9 cellular contexts compared by ENCODE assay signal in the genomic region with DNA sequence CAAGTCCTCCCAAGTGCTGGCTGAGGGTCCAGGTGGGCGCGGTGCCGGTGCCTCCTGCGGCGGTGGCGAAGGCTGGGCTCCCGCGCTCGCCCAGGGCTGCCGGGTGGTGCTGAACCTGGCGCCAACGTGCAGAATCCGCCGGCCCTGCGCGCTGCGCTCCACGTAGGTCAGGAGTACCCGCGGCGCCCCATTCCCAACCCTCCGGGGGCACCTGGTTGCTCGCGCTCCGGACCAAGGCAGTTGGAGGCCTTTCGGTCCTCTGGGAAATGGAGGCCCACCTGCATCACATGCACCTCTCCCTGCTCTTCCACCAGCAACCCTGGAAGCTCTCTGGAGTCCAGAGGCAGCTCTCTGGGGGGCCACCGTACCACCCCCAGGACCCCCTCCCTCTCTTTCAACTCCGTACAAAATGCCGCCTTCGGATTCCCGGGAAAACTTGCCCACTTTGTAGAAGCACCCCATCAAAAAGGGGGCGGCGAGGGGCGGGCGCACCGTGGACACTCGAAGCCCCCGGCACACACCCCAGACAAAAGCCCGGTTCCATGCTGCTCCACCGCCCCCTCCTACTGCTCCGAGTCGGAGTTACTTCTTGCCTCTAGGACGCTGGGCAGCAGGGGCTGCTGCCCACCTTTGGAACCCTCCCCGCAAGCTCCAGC. TPM values are rescaled to one million over a fixed set of nuclear protein-coding genes. Genes with fewer than 3 reads are reported as not detected.
DNase-seq lines count a peak whose midpoint lies in the region; ATAC-seq, FAIRE-seq and TF ChIP-seq lines count a peak whose summit lies in the region.
"Had no signal": no experiment of that assay in that cellular context is flagged by ENCODE, and none has a peak within 500 bp of the region (broad histone marks: within the 10 kb centered on the region; RNA-seq: fewer than 3 reads in every experiment).

No MANE protein-coding gene starts in this region.

- H2AFZ ChIP-seq in HepG2 (ENCODE audit: low read length), result no peak overlapping the region

- H4K20me1 ChIP-seq in HepG2 (ENCODE audit: insufficient read depth, low read length), result no peaks in the 10 kb centered on the region

- POLR2A ChIA-PET in BJ (lab: Charles Lee) (no interaction called here), HepG2 (lab: Yijun Ruan, JAX) (no interaction called here)

- TF ChIP-seq POLR2A in HepG2 (IDR thresholded peaks at IDR 0.05; ENCODE audit: insufficient read depth in 1 of 2, low read depth in 2 of 2, low read length in 2 of 2), result no peak
- no peak for TF ChIP-seq POLR2A in transverse colon (IDR thresholded peaks at IDR 0.05)

- 0 out of 2 replicates have a peak, but pooled peaks cover 7% of the 10 kb centered on the region for H3K4me1 ChIP-seq in HepG2 (ENCODE audit: insufficient read depth, low read length)
- H3K4me1 ChIP-seq in transverse colon, result peaks cover 0 to 19% (median 14%) of the 10 kb centered on the region in 4 donors

- FAIRE-seq in HepG2 (lab: Jason Lieb, UNC), result no peak

- WGBS in HepG2 (ENCODE audit: low lambda C conversion rate), result 6% methylated on average over 23 of the region's 44 CpGs
- WGBS in transverse colon (ENCODE audit: low coverage in 1 of 2), 2 donors, result 2% methylated on average over 34 of the region's 44 CpGs; no CpG with 5 or more reads in 1 of the 2 donors

- H3K36me3 ChIP-seq in BJ (ENCODE audit: control insufficient read depth, insufficient read depth, low read length) (no peaks in the 10 kb centered on the region), HepG2 (replicated peaks in 1 of 2; ENCODE audit: control insufficient read depth in 1 of 2, insufficient read depth in 2 of 2, low read length in 2 of 2) (no peaks in the 10 kb centered on the region), transverse colon (no peaks in the 10 kb centered on the region)

- intact Hi-C loops in HepG2 (cut with micrococcal nuclease; ENCODE audit: unreplicated experiment) (no loop called here), transverse colon (cut with DNase I; ENCODE audit: low total_unique reads) (loop anchor here (5.0 kb wide), 1 partner anchor 812 kb away; no protein-coding TSS in a partner anchor)

- H3K27ac ChIP-seq in HepG2 (ENCODE audit: extremely low read length, insufficient read depth, low read length) (no peak overlapping the region), transverse colon (peak overlapping the region; percentile 17 to 67 (median 64))

- no peak for TF ChIP-seq RAD21 in HepG2 (CRISPR knock-in tag; IDR thresholded peaks at IDR 0.05)

- no peak overlapping the region for H3K9ac ChIP-seq in HepG2 (ENCODE audit: insufficient read depth, low read depth, low read length)

- TF ChIP-seq EP300 in HepG2 (IDR thresholded peaks at IDR 0.05; ENCODE audit: low read depth in 2 of 2, low read length in 2 of 2), result no peak
- no peak for TF ChIP-seq EP300 in HepG2 (CRISPR knock-in tag; IDR thresholded peaks at IDR 0.05; ENCODE audit: borderline replicate concordance)
- TF ChIP-seq EP300 in transverse colon (IDR thresholded peaks at IDR 0.05; ENCODE audit: low read depth), result no peak

- H3K27me3 ChIP-seq in BJ (ENCODE audit: control insufficient read depth, insufficient read depth, low read length) (peaks cover 12% of the 10 kb centered on the region), HepG2 (ENCODE audit: control insufficient read depth in 1 of 2, insufficient read depth in 2 of 2, low read length in 2 of 2) (peaks cover 3 to 45% of the 10 kb centered on the region in 2 experiments; a peak in 3 of 5 replicates), transverse colon (peaks cover 23% of the 10 kb centered on the region)

- DNase-seq in BJ (ENCODE audit: low read depth) (no peak), GM20000 (ENCODE audit: low spot score) (peak; percentile 62), NCI-H2171 treated with DMSO at 0.1 percent for 48 hours (lab: John Stamatoyannopoulos, UW) (peak; percentile 37), cerebellar cortex (ENCODE audit: low spot score) (peak; percentile 50), HepG2 (ENCODE audit: low spot score) (no peak), transverse colon (peak; percentile 49), midbrain (lab: John Stamatoyannopoulos, UW) (no peak)

- no peaks in the 10 kb centered on the region for H3K9me3 ChIP-seq in HepG2 (ENCODE audit: low read length)
- H3K9me3 ChIP-seq in transverse colon, result no peaks in the 10 kb centered on the region

- H3K4me2 ChIP-seq in HepG2 (ENCODE audit: low read depth, low read length), result peak overlapping the region; percentile 77

- H3K79me2 ChIP-seq in HepG2 (ENCODE audit: insufficient read depth, low read length), result no peaks in the 10 kb centered on the region

- CTCF ChIA-PET in BJ (lab: Yijun Ruan, JAX), result interaction anchor here (0.6 to 1.4 kb wide), 2 partner anchors 9 to 18 kb away, joined by 3 to 5 read pairs; no protein-coding TSS in a partner anchor
- CTCF ChIA-PET in HepG2 (lab: Yijun Ruan, JAX; ENCODE audit: low intra/inter-chr PET ratio, low total read pairs), result no interaction called here

- H3K4me3 ChIP-seq in BJ (ENCODE audit: low read depth, low read length), result peak overlapping the region; percentile 38
- H3K4me3 ChIP-seq in HepG2 (replicated peaks in 1 of 3; ENCODE audit: insufficient read depth in 1 of 3, low read depth in 2 of 3, low read length in 3 of 3), result peak overlapping the region; percentile 45 to 69 (median 63); a peak in 5 of 6 replicates
- peak overlapping the region; percentile 50 to 93 (median 63) for H3K4me3 ChIP-seq in transverse colon

- BruUV-seq in HepG2 (replicated peaks; lab: Mats Ljungman, UMichigan), result no TSS peak

- peak; percentile 68 for ATAC-seq in HepG2
- ATAC-seq in GM21381 (IDR thresholded peaks at IDR 0.05; ENCODE audit: unreplicated experiment), result no peak

- in situ Hi-C loops in HepG2 (cut with HindIII; ENCODE audit: extremely low pct_ligation_motif_present, low pct_unique_long_range_greater_than_20kb) (no loop called here), transverse colon (cut with MboI; ENCODE audit: low pct_ligation_motif_present in 1 of 4, low pct_unique_long_range_greater_than_20kb in 1 of 4, low sequenced_read_pairs in 3 of 4) (no loop called here)

- TF ChIP-seq CTCF in BJ (IDR thresholded peaks at IDR 0.05; ENCODE audit: insufficient read depth, low read depth, low read length), result no peak
- TF ChIP-seq CTCF in GM20000 (IDR thresholded peaks at IDR 0.05; ENCODE audit: extremely low read depth, missing control alignments), result no peak
- TF ChIP-seq CTCF in HepG2 (CRISPR knock-in tag; IDR thresholded peaks at IDR 0.05), result no peak
- no peak for TF ChIP-seq CTCF in transverse colon (IDR thresholded peaks at IDR 0.05)

RNA-seq across cellular contexts. Expression of gene SLC16A9, which starts 0.7 kb away (rescaled TPM):
- 0.05 TPM in 2 replicates for polyA plus RNA-seq in BJ (2011; rRNA removed)
- 0.05 TPM in 1 of 2 replicates, not detected in the other for polyA minus RNA-seq in BJ (2011; rRNA and poly(A)+ RNA removed)
- 0.07 and 0.09 TPM in 2 replicates for total RNA-seq in HepG2 (2016; rRNA removed; fragmentation: Illumina TruSeq; extraction: Trizol)
- total RNA-seq in HepG2 (2016; cell fraction: cytosol; rRNA removed; fragmentation: Illumina TruSeq; extraction: Trizol; ENCODE audit: low read depth), result not detected in 2 replicates
- 0.04 and 0.09 TPM in 2 replicates for total RNA-seq in HepG2 (2016; cell fraction: insoluble cytoplasmic fraction; rRNA removed; fragmentation: Illumina TruSeq; extraction: Trizol)
- not detected in 2 replicates for total RNA-seq in HepG2 (2016; cell fraction: membrane; rRNA removed; fragmentation: Illumina TruSeq; extraction: Trizol)
- 0.09 TPM in 1 of 2 replicates, not detected in the other for total RNA-seq in HepG2 (2016; cell fraction: nucleus; rRNA removed; fragmentation: Illumina TruSeq; extraction: Trizol)
- 0.01 and 0.08 TPM in 2 replicates for polyA plus RNA-seq in HepG2 (2011; rRNA removed)
- polyA plus RNA-seq in HepG2 (2011; cell fraction: cytosol; rRNA removed), result 0.01 and 0.06 TPM in 2 replicates
- polyA plus RNA-seq in HepG2 (2011; cell fraction: nucleus; rRNA removed), result 0.09 TPM in 1 of 2 replicates, not detected in the other
- polyA plus RNA-seq in HepG2 (2012), result 0.04 TPM in 1 of 2 replicates, not detected in the other
- polyA plus RNA-seq in HepG2 (2016; cell fraction: cytosol; fragmentation: Illumina TruSeq; extraction: Trizol; ENCODE audit: low read depth), result not detected in 2 replicates
- 0.08 TPM in 1 of 2 replicates, not detected in the other for polyA plus RNA-seq in HepG2 (2016; cell fraction: insoluble cytoplasmic fraction; fragmentation: Illumina TruSeq; extraction: Trizol; ENCODE audit: low read depth)
- polyA plus RNA-seq in HepG2 (2016; cell fraction: membrane; fragmentation: Illumina TruSeq; extraction: Trizol; ENCODE audit: low read depth), result not detected in 2 replicates
- polyA plus RNA-seq in HepG2 (2016; cell fraction: nucleus; fragmentation: Illumina TruSeq; extraction: Trizol; ENCODE audit: insufficient read depth, low read depth), result 0.25 TPM in 1 of 2 replicates, not detected in the other
- not detected in 2 replicates for polyA minus RNA-seq in HepG2 (2011; rRNA and poly(A)+ RNA removed; ENCODE audit: low replicate concordance)
- not detected in 2 replicates for polyA minus RNA-seq in HepG2 (2011; cell fraction: cytosol; rRNA and poly(A)+ RNA removed)
- 0.12 TPM in 1 of 2 replicates, not detected in the other for polyA minus RNA-seq in HepG2 (2011; cell fraction: nucleus; rRNA and poly(A)+ RNA removed)
- 10 to 100 TPM in 3 of 4 donors, under 1 TPM in 1; 0.80 to 58.7 (median 15.3) TPM for total RNA-seq in transverse colon

RNA-seq across cellular contexts. Expression of gene MRLN, which starts 44.3 kb away (rescaled TPM):
- polyA plus RNA-seq in BJ (2011; rRNA removed) (not detected in 2 replicates), HepG2 (2011; rRNA removed) (not detected in 2 replicates)
- not detected in 2 replicates for polyA minus RNA-seq in BJ (2011; rRNA and poly(A)+ RNA removed)
- total RNA-seq in HepG2 (2016; rRNA removed; fragmentation: Illumina TruSeq; extraction: Trizol) (not detected in 2 replicates), transverse colon (not detected)
- not detected in 2 replicates for total RNA-seq in HepG2 (2016; cell fraction: cytosol; rRNA removed; fragmentation: Illumina TruSeq; extraction: Trizol; ENCODE audit: low read depth)
- not detected in 2 replicates for total RNA-seq in HepG2 (2016; cell fraction: insoluble cytoplasmic fraction; rRNA removed; fragmentation: Illumina TruSeq; extraction: Trizol)
- total RNA-seq in HepG2 (2016; cell fraction: membrane; rRNA removed; fragmentation: Illumina TruSeq; extraction: Trizol), result not detected in 2 replicates
- total RNA-seq in HepG2 (2016; cell fraction: nucleus; rRNA removed; fragmentation: Illumina TruSeq; extraction: Trizol), result not detected in 2 replicates
- not detected in 2 replicates for polyA plus RNA-seq in HepG2 (2011; cell fraction: cytosol; rRNA removed)
- not detected in 2 replicates for polyA plus RNA-seq in HepG2 (2011; cell fraction: nucleus; rRNA removed)
- not detected in 2 replicates for polyA plus RNA-seq in HepG2 (2012)
- polyA plus RNA-seq in HepG2 (2016; cell fraction: cytosol; fragmentation: Illumina TruSeq; extraction: Trizol; ENCODE audit: low read depth), result not detected in 2 replicates
- not detected in 2 replicates for polyA plus RNA-seq in HepG2 (2016; cell fraction: insoluble cytoplasmic fraction; fragmentation: Illumina TruSeq; extraction: Trizol; ENCODE audit: low read depth)
- not detected in 2 replicates for polyA plus RNA-seq in HepG2 (2016; cell fraction: membrane; fragmentation: Illumina TruSeq; extraction: Trizol; ENCODE audit: low read depth)
- polyA plus RNA-seq in HepG2 (2016; cell fraction: nucleus; fragmentation: Illumina TruSeq; extraction: Trizol; ENCODE audit: insufficient read depth, low read depth), result not detected in 2 replicates
- not detected in 2 replicates for polyA minus RNA-seq in HepG2 (2011; rRNA and poly(A)+ RNA removed; ENCODE audit: low replicate concordance)
- not detected in 2 replicates for polyA minus RNA-seq in HepG2 (2011; cell fraction: cytosol; rRNA and poly(A)+ RNA removed)
- polyA minus RNA-seq in HepG2 (2011; cell fraction: nucleus; rRNA and poly(A)+ RNA removed), result not detected in 2 replicates
- total RNA-seq: natural killer cell treated with Interleukin-12 subunit alpha and Interleukin-12 subunit beta and Interleukin-15 and Interleukin-18, amount 100 ng/mL, for 72 hours had no signal

Comparison
In these comparisons a context has a peak if more than half of its experiments do, and no peak if none do; other contexts are left out.
1. DNase-seq: peak in GM20000 (single experiment), NCI-H2171 treated with DMSO at 0.1 percent for 48 hours (single experiment), cerebellar cortex (single experiment) and transverse colon (single experiment); none in BJ (single experiment), HepG2 (single experiment) and midbrain (single experiment).
2. Peak in every context shown above with its lines, with median percentiles within 50 percentile points of each other: H3K4me3 ChIP-seq.